1 cellular context compared by ENCODE assay signal in the genomic region with DNA sequence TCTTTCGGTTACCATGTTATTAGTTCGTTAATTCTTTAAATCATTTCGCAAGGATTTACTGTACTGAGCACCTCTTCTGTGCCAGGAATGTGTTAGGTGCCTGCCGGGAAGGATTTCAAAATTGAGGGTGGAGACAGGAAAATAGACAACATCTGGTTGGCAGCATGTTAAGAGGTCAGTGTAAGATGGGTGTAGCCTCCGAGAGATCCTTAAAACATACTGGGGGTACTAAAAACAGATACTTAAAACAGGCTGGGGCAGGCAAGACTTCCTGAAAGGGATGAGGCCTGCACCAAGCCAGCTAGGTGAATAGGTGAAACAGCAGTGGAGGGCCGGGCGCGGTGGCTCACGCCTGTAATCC.
TF ChIP-seq lines count a peak whose summit lies in the region.

No MANE protein-coding gene starts in this region.

TF ChIP-seq in liver, 16 proteins besides CTCF, POLR2A, EP300 and RAD21 (continued from another document):
- TF ChIP-seq, protein P1, sequence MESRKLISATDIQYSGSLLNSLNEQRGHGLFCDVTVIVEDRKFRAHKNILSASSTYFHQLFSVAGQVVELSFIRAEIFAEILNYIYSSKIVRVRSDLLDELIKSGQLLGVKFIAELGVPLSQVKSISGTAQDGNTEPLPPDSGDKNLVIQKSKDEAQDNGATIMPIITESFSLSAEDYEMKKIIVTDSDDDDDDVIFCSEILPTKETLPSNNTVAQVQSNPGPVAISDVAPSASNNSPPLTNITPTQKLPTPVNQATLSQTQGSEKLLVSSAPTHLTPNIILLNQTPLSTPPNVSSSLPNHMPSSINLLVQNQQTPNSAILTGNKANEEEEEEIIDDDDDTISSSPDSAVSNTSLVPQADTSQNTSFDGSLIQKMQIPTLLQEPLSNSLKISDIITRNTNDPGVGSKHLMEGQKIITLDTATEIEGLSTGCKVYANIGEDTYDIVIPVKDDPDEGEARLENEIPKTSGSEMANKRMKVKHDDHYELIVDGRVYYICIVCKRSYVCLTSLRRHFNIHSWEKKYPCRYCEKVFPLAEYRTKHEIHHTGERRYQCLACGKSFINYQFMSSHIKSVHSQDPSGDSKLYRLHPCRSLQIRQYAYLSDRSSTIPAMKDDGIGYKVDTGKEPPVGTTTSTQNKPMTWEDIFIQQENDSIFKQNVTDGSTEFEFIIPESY (IDR thresholded peaks at IDR 0.05), result peak; percentile 30
- TF ChIP-seq YY1 (IDR thresholded peaks at IDR 0.05) (no peak), EGR1 (IDR thresholded peaks at IDR 0.05; ENCODE audit: low read depth in 2 of 2) (peak in 1 of 2 donors; percentile 34)
